Comparison of ENCODE assay signal across 8 cellular contexts in the genomic region with DNA sequence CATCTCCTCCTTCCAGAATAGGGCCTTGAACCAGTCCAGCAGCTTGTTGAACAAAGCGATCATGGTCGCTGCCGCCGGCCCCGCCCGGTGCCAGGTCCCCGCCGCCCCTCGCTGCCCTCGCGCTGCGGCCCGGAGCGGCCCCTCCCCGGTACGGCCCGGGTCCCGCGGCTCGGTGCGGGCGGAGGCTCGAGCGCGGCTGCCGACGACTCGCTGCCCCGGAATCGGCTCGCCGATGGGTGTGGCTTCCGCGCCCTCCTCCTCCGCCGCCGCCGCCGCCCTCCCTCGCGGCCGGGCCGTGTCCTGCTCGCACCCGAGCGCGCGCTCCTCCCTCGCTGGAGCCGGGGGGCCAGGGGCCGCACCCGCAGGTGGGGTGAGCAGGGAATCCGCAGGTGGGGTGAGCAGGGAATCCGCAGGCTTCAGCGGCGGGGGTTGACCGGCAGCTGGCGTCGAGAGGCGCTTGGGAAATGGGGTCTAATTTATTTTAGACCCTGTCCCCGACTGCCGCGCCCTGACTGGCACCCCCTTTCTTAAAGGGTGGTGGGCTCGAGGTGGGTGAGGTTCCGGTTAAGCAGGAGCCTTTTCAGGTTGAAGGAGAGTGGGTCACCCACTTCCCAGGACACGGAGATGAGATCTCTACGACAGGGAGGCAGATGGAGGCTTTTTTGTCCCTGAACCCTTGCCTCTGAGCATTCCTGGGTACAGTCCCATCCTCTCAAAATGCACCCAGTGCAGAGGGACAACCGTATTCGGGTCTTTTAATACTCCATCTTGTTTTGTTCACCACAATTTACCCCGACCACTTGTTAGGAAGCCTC. TPM values are rescaled to one million over a fixed set of nuclear protein-coding genes. Genes with fewer than 3 reads are reported as not detected.
DNase-seq lines count a peak whose midpoint lies in the region; ATAC-seq and TF ChIP-seq lines count a peak whose summit lies in the region.

ARL8A (minus strand) TSS at position 228 of the 815 bp plus-strand sequence; CDS start at position 63, 165 bp downstream.

- H3K36me3 Mint-ChIP-seq in natural killer cell: no peaks in the 10 kb centered on the region

- no peaks in the 10 kb centered on the region for H3K27me3 ChIP-seq in BLaER1 treated with 17β-estradiol and CSF1 and Interleukin-3, amounts not matched to agents 10 nM and 100 nM
- no peaks in the 10 kb centered on the region for H3K27me3 ChIP-seq in PC-3 (ENCODE audit: low read length)
- no peaks in the 10 kb centered on the region for H3K27me3 ChIP-seq in thymus (ENCODE audit: control insufficient read depth, insufficient read depth)

- peak within 1 kb of the TSS; percentile 90 to 96 for H3K27ac Mint-ChIP-seq in natural killer cell

- peak; percentile 55 for ATAC-seq in HG03342 (IDR thresholded peaks at IDR 0.05; ENCODE audit: unreplicated experiment)
- peak; percentile 81 for ATAC-seq in PC-3
- ATAC-seq in natural killer cell: peak; percentile 76 to 85 (median 78)

- POLR2A ChIA-PET in PC-3 (lab: Charles Lee; ENCODE audit: unreplicated experiment): no interaction called here

- peaks cover 37% of the 10 kb centered on the region for H3K79me2 ChIP-seq in PC-3 (ENCODE audit: low read length)

- CTCF ChIA-PET in PC-3 (lab: Charles Lee): no interaction called here

- H3K4me2 ChIP-seq in BLaER1 treated with 17β-estradiol and CSF1 and Interleukin-3, amounts not matched to agents 10 nM and 100 nM: peak within 1 kb of the TSS; percentile 91 to 99 (median 97)
- peak within 1 kb of the TSS; percentile 97 for H3K4me2 ChIP-seq in PC-3 (ENCODE audit: low read length)

- H3K27ac ChIP-seq in BLaER1 treated with 17β-estradiol and CSF1 and Interleukin-3, amounts not matched to agents 10 nM and 100 nM: peak within 1 kb of the TSS; percentile 93 to 99 (median 97)
- H3K27ac ChIP-seq in PC-3 (ENCODE audit: low read length) (0 out of 2 replicates have a peak within 1 kb of the TSS, but pooled peaks have one; percentile 3), thymus (ENCODE audit: low read depth) (peak within 1 kb of the TSS; percentile 82)

- TSS peak; percentile 70 for BruUV-seq in PC-3 (replicated peaks; lab: Mats Ljungman, UMichigan)

- TF ChIP-seq CTCF in PC-3 (conservative IDR thresholded peaks at IDR 0.05; ENCODE audit: low read depth, low read length): no peak
- TF ChIP-seq CTCF in fibroblast of pulmonary artery (IDR thresholded peaks at IDR 0.05; ENCODE audit: low read length, missing control alignments): no peak
- no peak for TF ChIP-seq CTCF in natural killer cell (IDR thresholded peaks at IDR 0.05)

- H2AFZ ChIP-seq in PC-3 (ENCODE audit: low read length): peak within 1 kb of the TSS; percentile 98

- DNase-seq in GM19238 (ENCODE audit: insufficient read length, low spot score) (peak; percentile 87), PC-3 (peak; percentile 49), fibroblast of pulmonary artery (ENCODE audit: low read depth) (no peak), natural killer cell (peak; percentile 68)
- peak; percentile 63 for DNase-seq in activated effector memory CD4-positive, alpha-beta T cell treated with Interleukin-2 at 50 U/mL for 16 hours

- intact Hi-C loops in PC-3 (cut with micrococcal nuclease): no loop called here
- intact Hi-C loops in natural killer cell (cut with micrococcal nuclease): no loop called here

- no peaks in the 10 kb centered on the region for H3K9me2 ChIP-seq in PC-3 (replicated peaks; ENCODE audit: low read length)

- no peaks in the 10 kb centered on the region for H3K9me3 ChIP-seq in BLaER1 treated with 17β-estradiol and CSF1 and Interleukin-3, amounts not matched to agents 10 nM and 100 nM (replicated peaks in 1 of 11)
- H3K9me3 ChIP-seq in PC-3 (ENCODE audit: low read length) (no peaks in the 10 kb centered on the region), thymus (ENCODE audit: control insufficient read depth) (no peaks in the 10 kb centered on the region)

- no peaks in the 10 kb centered on the region for H3F3A ChIP-seq in PC-3 (ENCODE audit: low read length, unreplicated experiment)

- H3K27me3 Mint-ChIP-seq in natural killer cell (ENCODE audit: low read depth in 2 of 2): no peaks in the 10 kb centered on the region

- WGBS in thymus: under 1% methylated on average over 70 of the region's 70 CpGs

- peak within 1 kb of the TSS; percentile 95 for H3K4me3 Mint-ChIP-seq in natural killer cell

- H3K9ac ChIP-seq in BLaER1 treated with 17β-estradiol and CSF1 and Interleukin-3, amounts not matched to agents 10 nM and 100 nM: peak within 1 kb of the TSS; percentile 96 to 99 (median 98)
- H3K9ac ChIP-seq in PC-3 (ENCODE audit: low read length): peak within 1 kb of the TSS; percentile 80

- peaks cover 29 to 81% (median 49%) of the 10 kb centered on the region in 10 experiments for H3K4me1 ChIP-seq in BLaER1 treated with 17β-estradiol and CSF1 and Interleukin-3, amounts not matched to agents 10 nM and 100 nM
- H3K4me1 ChIP-seq in PC-3 (ENCODE audit: insufficient read depth, low read length): peaks cover 14% of the 10 kb centered on the region; the same call in 1 of the 2 replicates
- peaks cover 21% of the 10 kb centered on the region for H3K4me1 ChIP-seq in thymus (ENCODE audit: control insufficient read depth, insufficient read depth, low read length)

- peaks cover 48 to 66% (median 57%) of the 10 kb centered on the region in 11 experiments for H3K36me3 ChIP-seq in BLaER1 treated with 17β-estradiol and CSF1 and Interleukin-3, amounts not matched to agents 10 nM and 100 nM
- H3K36me3 ChIP-seq in PC-3 (ENCODE audit: low read depth, low read length): no peaks in the 10 kb centered on the region
- peaks cover 39% of the 10 kb centered on the region for H3K36me3 ChIP-seq in thymus (ENCODE audit: control insufficient read depth, insufficient read depth)

- peaks cover 25 to 43% of the 10 kb centered on the region in 2 donors for H3K4me1 Mint-ChIP-seq in natural killer cell

- H3K4me3 ChIP-seq in BLaER1 treated with 17β-estradiol and CSF1 and Interleukin-3, amounts not matched to agents 10 nM and 100 nM: peak within 1 kb of the TSS; percentile 82 to 99 (median 98)
- H3K4me3 ChIP-seq in PC-3 (ENCODE audit: low read length) (peak within 1 kb of the TSS; percentile 84), fibroblast of pulmonary artery (replicated peaks; ENCODE audit: low read depth, low read length) (peak within 1 kb of the TSS; percentile 80), thymus (ENCODE audit: low read length) (peak within 1 kb of the TSS; percentile 94)

- H3K9me3 Mint-ChIP-seq in natural killer cell: no peaks in the 10 kb centered on the region

- H4K20me1 ChIP-seq in BLaER1 treated with 17β-estradiol and CSF1 and Interleukin-3, amounts not matched to agents 10 nM and 100 nM: peaks cover 37 to 88% (median 62%) of the 10 kb centered on the region in 11 experiments
- no peaks in the 10 kb centered on the region for H4K20me1 ChIP-seq in PC-3 (ENCODE audit: low read length)

RNA-seq across cellular contexts. Expression of gene ARL8A, which starts in this region (rescaled TPM):
- total RNA-seq in PC-3 (2014; rRNA removed) (20.4 and 26.4 TPM in 2 replicates), natural killer cell (100 to 1,000 TPM; 109 to 120 (median 109) TPM)
- polyA plus RNA-seq in thymus: 29.5 TPM

Comparison
In these comparisons a context has a peak if more than half of its experiments do, and no peak if none do; other contexts are left out.
1. H3K27ac ChIP-seq: peak in every context shown above with its lines; median percentile 97 in BLaER1 treated with 17β-estradiol and CSF1 and Interleukin-3, amounts not matched to agents 10 nM and 100 nM; 82 in thymus; 3 in PC-3.